In the genomic region with DNA sequence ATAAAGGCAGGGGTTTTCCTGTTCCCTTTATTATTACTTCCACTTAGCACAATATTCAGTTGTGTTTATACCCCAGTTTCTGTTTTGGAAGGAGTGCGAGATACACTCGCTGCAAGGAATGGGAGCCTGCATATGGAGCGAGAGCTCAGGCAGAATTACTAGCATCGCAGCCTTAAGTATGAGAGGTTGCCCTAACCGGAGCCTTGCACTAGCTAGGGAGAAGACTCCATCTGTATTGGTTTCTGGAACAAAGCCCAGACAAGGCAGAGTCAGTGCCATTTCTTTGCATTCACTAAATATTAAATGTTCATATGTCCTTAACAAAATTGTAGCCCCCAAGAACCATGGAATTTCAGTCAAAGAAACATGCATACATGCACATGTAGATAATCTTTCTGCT, we compare ENCODE assay signal across 16 cellular contexts.
"Had no signal": no experiment of that assay in that cellular context is flagged by ENCODE, and none has a peak within 500 bp of the region (broad histone marks: within the 10 kb centered on the region; RNA-seq: fewer than 3 reads in every experiment).

No MANE protein-coding gene starts in this region.

- H3K27me3 ChIP-seq: colonic mucosa, ovary, testis, upper lobe of right lung had no signal

- ATAC-seq: activated T-helper 17 cell treated with anti-CD3 and anti-CD28 coated beads, Interleukin-2, amount 50 U/mL, for 72 hours; esophagus mucosa; natural killer cell treated with Interleukin-12 subunit alpha and Interleukin-12 subunit beta and Interleukin-15 and Interleukin-18, amount 100 ng/mL, for 72 hours; stimulated activated naive CD8-positive, alpha-beta T cell treated with anti-CD3 and anti-CD28 coated beads, Interleukin-15, amount 100 ng/mL, for 72 hours; upper lobe of right lung had no signal

- H3K4me1 ChIP-seq: colonic mucosa had no signal

- H3K27ac ChIP-seq: colonic mucosa, left ventricle myocardium inferior, ovary, testis, upper lobe of right lung had no signal

- H3K4me3 ChIP-seq: colonic mucosa, left ventricle myocardium inferior, ovary, testis, upper lobe of right lung had no signal

- DNase-seq: activated CD4-positive, alpha-beta T cell treated with anti-CD3 and anti-CD28 coated beads for 1 hour; activated CD4-positive, alpha-beta T cell treated with anti-CD3 and anti-CD28 coated beads, Interleukin-2, amount 50 U/mL, for 4 hours; activated naive CD4-positive, alpha-beta T cell treated with anti-CD3 and anti-CD28 coated beads for 36 hours; colonic mucosa; glutamatergic neuron; left ventricle myocardium inferior; ovary; stimulated activated CD4-positive, alpha-beta T cell treated with anti-CD3 and anti-CD28 coated beads, Interleukin-1b, Interleukin-23, amount 100 ng/mL, for 48 hours; stimulated activated naive CD8-positive, alpha-beta T cell treated with anti-CD3 and anti-CD28 coated beads, Interleukin-15, amount 100 ng/mL, for 72 hours; T-helper 1 cell; T1000; testis; upper lobe of right lung had no signal

- H3K9me3 ChIP-seq: colonic mucosa, left ventricle myocardium inferior, ovary, testis, upper lobe of right lung had no signal

- H3K36me3 ChIP-seq: colonic mucosa, left ventricle myocardium inferior, ovary, upper lobe of right lung had no signal
